In genomic region chr11:2107941-2108630, GRCh38 we compare ENCODE assay signal across 32 cellular contexts. TPM values are rescaled to one million over a fixed set of nuclear protein-coding genes. Genes with fewer than 3 reads are reported as not detected.
"Had no signal": no experiment of that assay in that cellular context is flagged by ENCODE, and none has a peak within 500 bp of the region (broad histone marks: within the 10 kb centered on the region; RNA-seq: fewer than 3 reads in every experiment).

No MANE protein-coding gene starts in this region.

- DNase-seq: cerebellar nuclear complex; colonic mucosa; effector CD8-positive, alpha-beta T cell; endodermal cell; foreskin fibroblast; gastrocnemius medialis; head of caudate nucleus; hippocampal formation; kidney glomerular epithelial cell; mesenchymal stem cell; naive thymus-derived CD4-positive, alpha-beta T cell; nucleus accumbens; stimulated activated CD4-positive, alpha-beta T cell treated with anti-CD3 and anti-CD28 coated beads, Interleukin-15, amount 100 ng/mL, for 24 hours; stimulated activated CD4-positive, alpha-beta T cell treated with anti-CD3 and anti-CD28 coated beads, Interleukin-4, amount 100 ng/mL, for 1 hour; stimulated activated CD8-positive, alpha-beta memory T cell treated with anti-CD3 and anti-CD28 coated beads, Interleukin-4, amount 100 ng/mL, for 48 hours; stimulated activated naive CD4-positive, alpha-beta T cell; stimulated activated naive CD8-positive, alpha-beta T cell treated with anti-CD3 and anti-CD28 coated beads, Interleukin-15, amount 100 ng/mL, for 72 hours; transverse colon; upper lobe of right lung; uterus had no signal

- H3K4me3 ChIP-seq: colonic mucosa, gastrocnemius medialis, mucosa of descending colon, neural progenitor cell, prostate gland, skin epidermis, suprapubic skin, transverse colon, upper lobe of right lung, uterus had no signal

- ATAC-seq: esophagus mucosa; gastrocnemius medialis; left colon; mucosa of descending colon; naive thymus-derived CD4-positive, alpha-beta T cell; stimulated activated naive CD8-positive, alpha-beta T cell treated with anti-CD3 and anti-CD28 coated beads, Interleukin-15, amount 100 ng/mL, for 72 hours; upper lobe of right lung had no signal

- H3K27me3 ChIP-seq: colonic mucosa, gastrocnemius medialis, neural progenitor cell, transverse colon, upper lobe of right lung, uterus had no signal

- H3K36me3 ChIP-seq: colonic mucosa, gastrocnemius medialis, neural progenitor cell, prostate gland, suprapubic skin, transverse colon, upper lobe of right lung, uterus had no signal

- H3K27ac ChIP-seq: colonic mucosa, epithelial cell of prostate, neural progenitor cell, prostate gland, suprapubic skin, transverse colon, uterus had no signal

- H3K9me3 ChIP-seq: colonic mucosa, gastrocnemius medialis, mucosa of descending colon, prostate gland, suprapubic skin, transverse colon, upper lobe of right lung, uterus had no signal

- H3K4me1 ChIP-seq: colonic mucosa, neural progenitor cell, prostate gland, suprapubic skin, transverse colon, uterus had no signal

RNA-seq across cellular contexts. Expression of gene INS, which starts 52.9 kb away (rescaled TPM):
- total RNA-seq: endodermal cell; esophagus mucosa; gastrocnemius medialis; glomerular endothelial cell; lung microvascular endothelial cell; mesothelial cell of epicardium; mucosa of descending colon; naive thymus-derived CD4-positive, alpha-beta T cell; osteocyte; prostate gland; suprapubic skin; transverse colon; upper lobe of right lung; uterus had no signal
